In the genomic region with DNA sequence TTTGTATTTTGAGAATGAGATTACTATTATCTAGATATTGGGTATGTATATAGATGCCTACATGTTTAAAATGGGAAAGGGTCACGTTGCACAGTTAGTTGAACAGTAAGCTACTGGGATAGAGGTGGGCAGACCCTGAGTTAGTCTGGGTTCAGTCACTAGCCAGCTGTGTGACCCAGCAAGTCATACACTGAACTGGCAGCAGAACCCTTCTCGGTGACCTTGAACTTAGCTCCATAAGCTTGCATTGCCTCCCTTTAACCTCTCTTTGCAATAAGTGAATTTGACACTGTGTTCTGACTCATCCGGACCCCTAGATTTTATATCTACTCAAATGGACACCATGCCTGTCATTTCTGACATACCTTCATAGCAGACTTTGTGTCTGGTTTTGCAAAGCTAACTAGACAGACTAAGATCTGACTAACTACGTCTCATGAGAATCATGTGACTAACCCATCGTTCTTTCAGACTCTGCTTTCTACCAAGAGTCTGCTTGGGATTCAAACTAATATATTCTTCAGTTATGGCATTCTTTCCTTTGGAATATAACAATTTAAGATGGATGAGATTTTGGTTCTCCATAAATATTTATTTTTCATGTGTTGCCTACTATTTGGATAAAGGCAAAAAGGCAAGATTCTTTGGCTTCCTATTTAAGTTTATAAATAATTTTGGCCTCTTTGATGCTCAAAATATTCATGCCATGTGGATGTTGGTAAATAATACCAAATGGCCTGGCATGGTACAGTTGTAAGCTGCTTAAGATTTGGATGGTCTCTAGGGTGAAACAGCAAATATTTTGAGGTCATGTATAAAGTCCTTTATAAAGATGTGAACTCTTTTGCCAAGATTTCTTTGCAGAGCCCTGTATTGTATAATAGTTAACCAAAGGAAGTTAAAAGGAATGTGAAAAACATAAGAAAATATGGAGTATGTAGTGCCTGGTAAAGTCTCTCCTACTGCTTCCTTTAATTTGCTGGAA, we compare ENCODE assay signal across 17 cellular contexts.
DNase-seq lines count a peak whose midpoint lies in the region; ATAC-seq, FAIRE-seq and TF ChIP-seq lines count a peak whose summit lies in the region.
"Had no signal": no experiment of that assay in that cellular context is flagged by ENCODE, and none has a peak within 500 bp of the region (broad histone marks: within the 10 kb centered on the region; RNA-seq: fewer than 3 reads in every experiment).

No MANE protein-coding gene starts in this region.

- ATAC-seq in SK-N-SH treated with all-trans-retinoic acid at 6 μM for 48 hours (peak; percentile 46), pancreas (no peak)
- ATAC-seq: HCT116 had no signal

- peaks cover 5% of the 10 kb centered on the region for H3K27me3 ChIP-seq in CD8-positive, alpha-beta memory T cell (ENCODE audit: insufficient read depth, low read length, poor library complexity, severe bottlenecking)
- H3K27me3 ChIP-seq in pancreas, result no peaks in the 10 kb centered on the region

- FAIRE-seq in pancreas (lab: Jason Lieb, UNC), result no peak
- FAIRE-seq: RCC 7860 had no signal

- H3K27ac Mint-ChIP-seq in osteocyte (ENCODE audit: unreplicated experiment), result peak overlapping the region; percentile 83
- no peak overlapping the region for H3K27ac Mint-ChIP-seq in CD8-positive, alpha-beta memory T cell
- H3K27ac Mint-ChIP-seq: B cell; CD4-positive, alpha-beta T cell had no signal

- no peaks in the 10 kb centered on the region for H3K36me3 ChIP-seq in CD8-positive, alpha-beta memory T cell (ENCODE audit: insufficient read depth, low read length)
- H3K36me3 ChIP-seq in pancreas, result no peaks in the 10 kb centered on the region

- no peak overlapping the region for H3K4me3 ChIP-seq in CD8-positive, alpha-beta memory T cell (ENCODE audit: low read length)
- no peak overlapping the region for H3K4me3 ChIP-seq in pancreas

- peak; percentile 29 for DNase-seq in ELR (ENCODE audit: low read depth)
- DNase-seq in fibroblast of peridontal ligament (ENCODE audit: extremely low read depth), result peak; percentile 66
- no peak for DNase-seq in osteocyte (ENCODE audit: extremely low spot score, unreplicated experiment)
- no peak for DNase-seq in Kasumi-1 (lab: John Stamatoyannopoulos, UW)
- no peak for DNase-seq in CD8-positive, alpha-beta memory T cell
- no peak for DNase-seq in activated gamma-delta T cell (lab: John Stamatoyannopoulos, UW)
- DNase-seq in pancreas, result no peak
- DNase-seq: CD4-positive, alpha-beta T cell; DMS79 treated with DMSO at 0.1 percent for 48 hours; NCI-H1417 treated with DMSO at 0.1 percent for 48 hours; NCI-H2029 treated with DMSO at 0.1 percent for 48 hours; NCI-H510A treated with DMSO at 0.1 percent for 48 hours; SHP77 had no signal

- H3K27me3 Mint-ChIP-seq in osteocyte (ENCODE audit: unreplicated experiment), result no peaks in the 10 kb centered on the region
- peaks cover 0 to 19% of the 10 kb centered on the region in 2 donors for H3K27me3 Mint-ChIP-seq in CD8-positive, alpha-beta memory T cell

- intact Hi-C loops in pancreas (cut with DNase I), result no loop called here

- H3K4me3 Mint-ChIP-seq in osteocyte (ENCODE audit: unreplicated experiment), result no peak overlapping the region
- H3K4me3 Mint-ChIP-seq in CD8-positive, alpha-beta memory T cell, result no peak overlapping the region
- H3K4me3 Mint-ChIP-seq: B cell; CD4-positive, alpha-beta T cell had no signal

- H3K9me3 ChIP-seq in CD8-positive, alpha-beta memory T cell (ENCODE audit: low read length), result no peaks in the 10 kb centered on the region
- no peaks in the 10 kb centered on the region for H3K9me3 ChIP-seq in pancreas

- POLR2A ChIA-PET in CD8-positive, alpha-beta memory T cell (lab: Charles Lee), result no interaction called here

- TF ChIP-seq CTCF in osteocyte (IDR thresholded peaks at IDR 0.05) (no peak), pancreas (IDR thresholded peaks at IDR 0.05) (no peak)

- H3K4me1 Mint-ChIP-seq in osteocyte (ENCODE audit: unreplicated experiment), result peaks cover 51% of the 10 kb centered on the region
- no peaks in the 10 kb centered on the region for H3K4me1 Mint-ChIP-seq in CD8-positive, alpha-beta memory T cell
- H3K4me1 Mint-ChIP-seq: B cell had no signal

- CTCF ChIA-PET in CD8-positive, alpha-beta memory T cell (lab: Charles Lee), result no interaction called here

- no peaks in the 10 kb centered on the region for H3K4me1 ChIP-seq in CD8-positive, alpha-beta memory T cell (ENCODE audit: insufficient read depth, low read length)
- no peaks in the 10 kb centered on the region for H3K4me1 ChIP-seq in pancreas

- peaks cover 4% of the 10 kb centered on the region for H3K9me3 Mint-ChIP-seq in osteocyte (ENCODE audit: unreplicated experiment)
- H3K9me3 Mint-ChIP-seq in CD8-positive, alpha-beta memory T cell, result no peaks in the 10 kb centered on the region
- H3K9me3 Mint-ChIP-seq: CD4-positive, alpha-beta T cell had no signal

- 61 to 79% methylated on average over 5 of the region's 5 CpGs for WGBS in pancreas, 2 donors

- no peak overlapping the region for H3K27ac ChIP-seq in CD8-positive, alpha-beta memory T cell (ENCODE audit: low read depth, low read length)
- H3K27ac ChIP-seq in pancreas, result no peak overlapping the region

- peaks cover 59% of the 10 kb centered on the region for H3K36me3 Mint-ChIP-seq in osteocyte (ENCODE audit: unreplicated experiment)
- peaks cover 0 to 4% (median 0%) of the 10 kb centered on the region in 3 donors for H3K36me3 Mint-ChIP-seq in CD8-positive, alpha-beta memory T cell

TF ChIP-seq in SK-N-SH treated with all-trans-retinoic acid at 6 μM for 48 hours, 23 proteins besides CTCF, POLR2A, EP300 and RAD21:
- TF ChIP-seq, protein P1, sequence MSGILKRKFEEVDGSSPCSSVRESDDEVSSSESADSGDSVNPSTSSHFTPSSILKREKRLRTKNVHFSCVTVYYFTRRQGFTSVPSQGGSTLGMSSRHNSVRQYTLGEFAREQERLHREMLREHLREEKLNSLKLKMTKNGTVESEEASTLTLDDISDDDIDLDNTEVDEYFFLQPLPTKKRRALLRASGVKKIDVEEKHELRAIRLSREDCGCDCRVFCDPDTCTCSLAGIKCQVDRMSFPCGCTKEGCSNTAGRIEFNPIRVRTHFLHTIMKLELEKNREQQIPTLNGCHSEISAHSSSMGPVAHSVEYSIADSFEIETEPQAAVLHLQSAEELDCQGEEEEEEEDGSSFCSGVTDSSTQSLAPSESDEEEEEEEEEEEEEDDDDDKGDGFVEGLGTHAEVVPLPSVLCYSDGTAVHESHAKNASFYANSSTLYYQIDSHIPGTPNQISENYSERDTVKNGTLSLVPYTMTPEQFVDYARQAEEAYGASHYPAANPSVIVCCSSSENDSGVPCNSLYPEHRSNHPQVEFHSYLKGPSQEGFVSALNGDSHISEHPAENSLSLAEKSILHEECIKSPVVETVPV (CRISPR knock-in tag; IDR thresholded peaks at IDR 0.05), result no peak
- TF ChIP-seq PPARA (CRISPR knock-in tag; IDR thresholded peaks at IDR 0.05; ENCODE audit: borderline replicate concordance), result no peak
- TF ChIP-seq, protein P2, sequence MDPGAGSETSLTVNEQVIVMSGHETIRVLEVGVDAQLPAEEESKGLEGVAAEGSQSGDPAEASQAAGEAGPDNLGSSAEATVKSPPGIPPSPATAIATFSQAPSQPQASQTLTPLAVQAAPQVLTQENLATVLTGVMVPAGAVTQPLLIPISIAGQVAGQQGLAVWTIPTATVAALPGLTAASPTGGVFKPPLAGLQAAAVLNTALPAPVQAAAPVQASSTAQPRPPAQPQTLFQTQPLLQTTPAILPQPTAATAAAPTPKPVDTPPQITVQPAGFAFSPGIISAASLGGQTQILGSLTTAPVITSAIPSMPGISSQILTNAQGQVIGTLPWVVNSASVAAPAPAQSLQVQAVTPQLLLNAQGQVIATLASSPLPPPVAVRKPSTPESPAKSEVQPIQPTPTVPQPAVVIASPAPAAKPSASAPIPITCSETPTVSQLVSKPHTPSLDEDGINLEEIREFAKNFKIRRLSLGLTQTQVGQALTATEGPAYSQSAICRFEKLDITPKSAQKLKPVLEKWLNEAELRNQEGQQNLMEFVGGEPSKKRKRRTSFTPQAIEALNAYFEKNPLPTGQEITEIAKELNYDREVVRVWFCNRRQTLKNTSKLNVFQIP (CRISPR knock-in tag; IDR thresholded peaks at IDR 0.05; ENCODE audit: borderline replicate concordance, low read depth), result no peak
- TF ChIP-seq ZC3H10 (CRISPR knock-in tag; IDR thresholded peaks at IDR 0.05), result no peak
- no peak for TF ChIP-seq GLIS3 (CRISPR knock-in tag; IDR thresholded peaks at IDR 0.05)

Comparison
In these comparisons a context has a peak if more than half of its experiments do, and no peak if none do; other contexts are left out.
1. DNase-seq: peak in ELR (single experiment) and fibroblast of peridontal ligament (single experiment); none in osteocyte (single experiment), Kasumi-1 (0 of 2), CD8-positive, alpha-beta memory T cell (0 of 5), activated gamma-delta T cell (single experiment) and pancreas (0 of 6).